2 cellular contexts compared by ENCODE assay signal in genomic region chr4:101345271-101345595, GRCh38.
TF ChIP-seq lines count a peak whose summit lies in the region.

No MANE protein-coding gene starts in this region.

TF ChIP-seq in GM12878, 131 proteins besides CTCF, POLR2A, EP300 and RAD21:
- TF ChIP-seq JUND (IDR thresholded peaks at IDR 0.05; ENCODE audit: low read depth, low read length) (no peak), ZNF622 (IDR thresholded peaks at IDR 0.05) (no peak), MXI1 (IDR thresholded peaks at IDR 0.05; ENCODE audit: low read depth, low read length) (0 out of 2 replicates have a peak, but pooled peaks have one; percentile 5)

TF ChIP-seq in HepG2, 621 proteins besides CTCF, POLR2A, EP300 and RAD21:
- TF ChIP-seq PHF8 (CRISPR knock-in tag; IDR thresholded peaks at IDR 0.05) (no peak), SNAPC2 (CRISPR knock-in tag; IDR thresholded peaks at IDR 0.05) (no peak), ZNF574 (CRISPR knock-in tag; IDR thresholded peaks at IDR 0.05) (no peak), CENPX (CRISPR knock-in tag; IDR thresholded peaks at IDR 0.05) (no peak), HNRNPL (IDR thresholded peaks at IDR 0.05; ENCODE audit: low read depth, low read length) (no peak)
